In the genomic region with DNA sequence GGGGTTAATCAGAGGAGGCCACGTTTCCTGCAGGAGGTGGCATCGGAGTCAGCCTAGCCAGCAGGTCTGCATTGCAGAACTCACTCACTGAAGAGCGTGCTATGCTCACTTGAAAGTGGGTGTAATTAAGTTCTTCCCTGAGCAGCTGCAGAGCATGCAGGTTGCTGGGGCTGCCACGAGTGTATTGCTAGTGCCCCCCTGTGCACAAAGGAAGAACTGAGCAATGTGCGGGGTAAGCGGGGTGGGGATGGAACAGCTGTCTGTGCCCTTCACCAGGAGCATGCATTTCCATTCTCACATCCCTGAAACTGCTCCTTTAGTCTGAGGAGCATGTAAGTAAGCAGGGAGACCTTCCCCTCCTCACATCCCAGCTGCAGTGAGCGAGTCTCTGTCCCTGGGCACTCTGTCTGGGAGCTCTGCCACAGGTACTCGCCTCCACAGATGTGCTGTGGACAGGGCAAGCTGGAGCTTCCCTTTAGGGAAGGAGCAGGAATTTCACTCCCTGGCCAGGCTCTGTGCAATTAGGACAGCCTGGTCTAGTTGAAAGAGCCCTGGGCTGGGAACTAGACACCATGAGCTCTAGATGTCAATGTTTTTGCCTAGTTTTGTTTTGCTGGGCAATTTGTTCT, we compare ENCODE assay signal across 8 cellular contexts.
DNase-seq lines count a peak whose midpoint lies in the region; ATAC-seq, FAIRE-seq and TF ChIP-seq lines count a peak whose summit lies in the region.

No MANE protein-coding gene starts in this region.

- H4K8ac ChIP-seq in IMR-90 (ENCODE audit: low read depth in 2 of 2, low read length in 2 of 2), result no peak overlapping the region

- H3K4ac ChIP-seq in IMR-90 (ENCODE audit: low read depth, low read length), result no peak overlapping the region

- no peak overlapping the region for H3K4me2 ChIP-seq in IMR-90 (ENCODE audit: low read depth, low read length)

- H3K18ac ChIP-seq in IMR-90 (ENCODE audit: low read depth, low read length), result no peak overlapping the region

- TF ChIP-seq RAD21 in IMR-90 (IDR thresholded peaks at IDR 0.05; ENCODE audit: low read length), result peak; percentile 85

- H3K79me1 ChIP-seq in IMR-90 (ENCODE audit: low read depth in 1 of 2, low read length in 2 of 2), result no peaks in the 10 kb centered on the region

- H3K9me1 ChIP-seq in IMR-90 (ENCODE audit: insufficient read depth, low read length), result no peaks in the 10 kb centered on the region

- H2BK15ac ChIP-seq in IMR-90 (ENCODE audit: low read depth, low read length), result no peak overlapping the region

- H2AK5ac ChIP-seq in IMR-90 (ENCODE audit: low read depth, low read length), result no peak overlapping the region

- no peak overlapping the region for H2BK20ac ChIP-seq in IMR-90 (ENCODE audit: low read depth, low read length)

- no TSS peak for BruUV-seq in IMR-90 (replicated peaks; lab: Mats Ljungman, UMichigan)

- no peak overlapping the region for H3K23ac ChIP-seq in IMR-90 (ENCODE audit: low read depth, low read length)

- TF ChIP-seq CTCF in GM20000 (IDR thresholded peaks at IDR 0.05; ENCODE audit: extremely low read depth, missing control alignments) (peak; percentile 35), IMR-90 (conservative IDR thresholded peaks at IDR 0.05; ENCODE audit: low read depth, low read length) (peak; percentile 60)

- in situ Hi-C loops in IMR-90 (cut with MboI; ENCODE audit: low sequenced_read_pairs), result no loop called here

- no peak overlapping the region for H3K14ac ChIP-seq in IMR-90 (replicated peaks; ENCODE audit: low read depth, low read length)

- no peaks in the 10 kb centered on the region for H3K4me1 ChIP-seq in IMR-90 (ENCODE audit: control insufficient read depth, insufficient read depth, low read length)
- no peaks in the 10 kb centered on the region for H3K4me1 ChIP-seq in small intestine (ENCODE audit: control insufficient read depth in 2 of 2, insufficient read depth in 1 of 2, low read depth in 1 of 2, low read length in 1 of 2)

- H3K36me3 ChIP-seq in IMR-90 (ENCODE audit: control insufficient read depth, insufficient read depth, low read length) (no peaks in the 10 kb centered on the region), small intestine (ENCODE audit: control insufficient read depth in 2 of 2, insufficient read depth in 2 of 2, low read length in 2 of 2) (no peaks in the 10 kb centered on the region)

- H3K56ac ChIP-seq in IMR-90 (ENCODE audit: extremely low read depth, insufficient read depth, low read length), result no peak overlapping the region

- H4K20me1 ChIP-seq in IMR-90 (ENCODE audit: insufficient read depth, low read length), result no peaks in the 10 kb centered on the region

- H4K5ac ChIP-seq in IMR-90 (ENCODE audit: low read depth, low read length), result no peak overlapping the region

- no peak overlapping the region for H2BK5ac ChIP-seq in IMR-90 (ENCODE audit: low read depth, low read length, poor library complexity, severe bottlenecking)

- ATAC-seq in IMR-90 (ENCODE audit: low read depth), result peak; percentile 88
- no peak for ATAC-seq in GM21447 (IDR thresholded peaks at IDR 0.05; ENCODE audit: unreplicated experiment)
- ATAC-seq in HG03108 (IDR thresholded peaks at IDR 0.05; ENCODE audit: unreplicated experiment), result no peak

- H2AFZ ChIP-seq in IMR-90 (replicated peaks; ENCODE audit: low read length, poor library complexity), result peak overlapping the region; percentile 21

- no peak for FAIRE-seq in small intestine (lab: Jason Lieb, UNC)

- dilution Hi-C loops in IMR-90 (cut with HindIII; ENCODE audit: low sequenced_read_pairs, unreplicated experiment), result no loop called here

- intact Hi-C loops in IMR-90 (cut with micrococcal nuclease), result loop anchor here (1.0 to 2.0 kb wide), 3 partner anchors 535 to 707 kb away; no protein-coding TSS in a partner anchor
- intact Hi-C loops in head of caudate nucleus (cut with DNase I), result no loop called here

- CTCF ChIA-PET in IMR-90 (lab: Yijun Ruan, JAX), result interaction anchor here (0.5 to 1.2 kb wide), 7 partner anchors 11 to 663 kb away, joined by 3 to 7 read pairs (median 3); no protein-coding TSS in a partner anchor

- no peak for TF ChIP-seq POLR2A in IMR-90 (IDR thresholded peaks at IDR 0.05; ENCODE audit: low read depth, low read length)

- H2BK120ac ChIP-seq in IMR-90 (ENCODE audit: low read depth, low read length), result no peak overlapping the region

- peak; percentile 78 for DNase-seq in DMS153 treated with DMSO at 0.1 percent for 48 hours (lab: John Stamatoyannopoulos, UW; ENCODE audit: unreplicated experiment)
- peak; percentile 64 for DNase-seq in GM20000 (ENCODE audit: low spot score)
- peak; percentile 51 for DNase-seq in IMR-90
- DNase-seq in RPMI8226, result peak; percentile 82
- peak; percentile 23 to 91 (median 70) for DNase-seq in head of caudate nucleus
- DNase-seq in small intestine, result peak; percentile 12

- H2AK9ac ChIP-seq in IMR-90 (replicated peaks; ENCODE audit: low read depth, low read length, poor library complexity), result no peak overlapping the region

- no peaks in the 10 kb centered on the region; the same call in 1 of the 2 replicates for H3K27me3 ChIP-seq in IMR-90 (ENCODE audit: control insufficient read depth, insufficient read depth, low read length)
- H3K27me3 ChIP-seq in small intestine (ENCODE audit: control insufficient read depth in 2 of 2, insufficient read depth in 2 of 2, low read length in 2 of 2), result no peaks in the 10 kb centered on the region

- H4K91ac ChIP-seq in IMR-90 (ENCODE audit: insufficient read depth, low read depth, low read length), result no peak overlapping the region

- no peak overlapping the region for H3K4me3 ChIP-seq in IMR-90 (ENCODE audit: insufficient read depth, low read depth, low read length)
- H3K4me3 ChIP-seq in small intestine (ENCODE audit: low read depth in 1 of 2, low read length in 2 of 2), result no peak overlapping the region

- POLR2A ChIA-PET in IMR-90 (lab: Charles Lee; ENCODE audit: unreplicated experiment), result no interaction called here

- no peak overlapping the region for H3K27ac ChIP-seq in IMR-90 (ENCODE audit: insufficient read depth, low read length)
- no peak overlapping the region for H3K27ac ChIP-seq in small intestine (ENCODE audit: low read depth in 1 of 2, low read length in 1 of 2)

- WGBS in IMR-90 (ENCODE audit: extremely low coverage in 2 of 2, insufficient read length in 1 of 2), 2 experiments, result no CpG with 5 or more reads among the region's 8 CpGs
- WGBS in small intestine, 3 donors, result 13 to 20% (median 16%) methylated on average over 8 of the region's 8 CpGs

- H3K9me3 ChIP-seq in IMR-90 (ENCODE audit: control insufficient read depth, insufficient read depth, low read length) (no peaks in the 10 kb centered on the region), small intestine (ENCODE audit: control insufficient read depth, low read depth) (no peaks in the 10 kb centered on the region)

- no peak overlapping the region for H3K9ac ChIP-seq in IMR-90 (ENCODE audit: low read depth, low read length)

TF ChIP-seq in IMR-90, 13 proteins besides CTCF, POLR2A, EP300 and RAD21:
- TF ChIP-seq BHLHE40 (IDR thresholded peaks at IDR 0.05; ENCODE audit: low read depth, low read length), result no peak
- no peak for TF ChIP-seq RCOR1 (IDR thresholded peaks at IDR 0.05; ENCODE audit: insufficient replicate concordance, low read length)
- TF ChIP-seq SMC3 (IDR thresholded peaks at IDR 0.05; ENCODE audit: low read depth, low read length), result peak; percentile 70

Comparison
In these comparisons a context has a peak if more than half of its experiments do, and no peak if none do; other contexts are left out.
1. DNase-seq: peak in every context shown above with its lines; median percentile 82 in RPMI8226; 78 in DMS153 treated with DMSO at 0.1 percent for 48 hours; 70 in head of caudate nucleus; 64 in GM20000; 51 in IMR-90; 12 in small intestine.